1 cellular context compared by ENCODE assay signal in the genomic region with DNA sequence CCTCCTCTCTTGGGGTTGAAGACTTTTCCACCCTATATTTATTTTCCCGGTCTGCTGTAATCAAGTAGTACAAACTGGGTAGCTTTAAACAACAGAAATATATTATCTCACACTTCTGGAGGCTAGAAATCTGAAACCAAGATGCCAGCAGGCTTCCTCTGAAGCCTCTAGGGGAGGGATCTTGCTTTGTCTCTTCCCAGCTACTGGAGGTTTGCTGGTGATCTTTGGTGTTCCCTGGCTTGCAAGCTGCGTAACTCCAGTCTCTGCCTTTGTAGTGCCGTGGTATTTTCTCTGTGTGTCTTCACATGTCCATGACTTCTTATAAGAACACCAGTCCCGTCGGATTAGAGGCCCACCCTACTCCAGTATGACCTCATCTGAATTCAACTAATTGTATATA.
TF ChIP-seq lines count a peak whose summit lies in the region.

No MANE protein-coding gene starts in this region.

TF ChIP-seq in IMR-90, 13 proteins besides CTCF, POLR2A, EP300 and RAD21:
- TF ChIP-seq FOS (IDR thresholded peaks at IDR 0.05; ENCODE audit: low read depth, low read length) = no peak
- TF ChIP-seq, protein P1, sequence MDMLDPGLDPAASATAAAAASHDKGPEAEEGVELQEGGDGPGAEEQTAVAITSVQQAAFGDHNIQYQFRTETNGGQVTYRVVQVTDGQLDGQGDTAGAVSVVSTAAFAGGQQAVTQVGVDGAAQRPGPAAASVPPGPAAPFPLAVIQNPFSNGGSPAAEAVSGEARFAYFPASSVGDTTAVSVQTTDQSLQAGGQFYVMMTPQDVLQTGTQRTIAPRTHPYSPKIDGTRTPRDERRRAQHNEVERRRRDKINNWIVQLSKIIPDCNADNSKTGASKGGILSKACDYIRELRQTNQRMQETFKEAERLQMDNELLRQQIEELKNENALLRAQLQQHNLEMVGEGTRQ (IDR thresholded peaks at IDR 0.05; ENCODE audit: low read depth, low read length) = no peak
- TF ChIP-seq MAFK (IDR thresholded peaks at IDR 0.05; ENCODE audit: low read depth, low read length) = no peak
- no peak for TF ChIP-seq SMC3 (IDR thresholded peaks at IDR 0.05; ENCODE audit: low read depth, low read length)
- TF ChIP-seq RFX5 (IDR thresholded peaks at IDR 0.05; ENCODE audit: low read depth, low read length) = no peak
- TF ChIP-seq RCOR1 (IDR thresholded peaks at IDR 0.05; ENCODE audit: insufficient replicate concordance, low read length) = no peak
- TF ChIP-seq CHD1 (IDR thresholded peaks at IDR 0.05; ENCODE audit: low read depth, low read length) = no peak
- TF ChIP-seq BHLHE40 (IDR thresholded peaks at IDR 0.05; ENCODE audit: low read depth, low read length) = no peak
- TF ChIP-seq, protein P2, sequence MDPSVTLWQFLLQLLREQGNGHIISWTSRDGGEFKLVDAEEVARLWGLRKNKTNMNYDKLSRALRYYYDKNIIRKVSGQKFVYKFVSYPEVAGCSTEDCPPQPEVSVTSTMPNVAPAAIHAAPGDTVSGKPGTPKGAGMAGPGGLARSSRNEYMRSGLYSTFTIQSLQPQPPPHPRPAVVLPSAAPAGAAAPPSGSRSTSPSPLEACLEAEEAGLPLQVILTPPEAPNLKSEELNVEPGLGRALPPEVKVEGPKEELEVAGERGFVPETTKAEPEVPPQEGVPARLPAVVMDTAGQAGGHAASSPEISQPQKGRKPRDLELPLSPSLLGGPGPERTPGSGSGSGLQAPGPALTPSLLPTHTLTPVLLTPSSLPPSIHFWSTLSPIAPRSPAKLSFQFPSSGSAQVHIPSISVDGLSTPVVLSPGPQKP (IDR thresholded peaks at IDR 0.05; ENCODE audit: borderline replicate concordance, low read depth, low read length) = no peak
- TF ChIP-seq MAZ (IDR thresholded peaks at IDR 0.05; ENCODE audit: borderline replicate concordance, low read depth, low read length) = no peak
- TF ChIP-seq NFE2L2 (IDR thresholded peaks at IDR 0.05; ENCODE audit: low read depth, low read length) = no peak
- TF ChIP-seq MXI1 (IDR thresholded peaks at IDR 0.05; ENCODE audit: borderline replicate concordance, low read depth, low read length) = no peak
- TF ChIP-seq CEBPB (IDR thresholded peaks at IDR 0.05; ENCODE audit: low read depth, low read length) = no peak
